In genomic region chr16:1726661-1727502, GRCh38 we compare ENCODE assay signal across 31 cellular contexts. TPM values are rescaled to one million over a fixed set of nuclear protein-coding genes. Genes with fewer than 3 reads are reported as not detected.
A peak's percentile ranks its signal among the peaks of the same experiment; 100 is the strongest.
DNase-seq lines count a peak whose midpoint lies in the region; ATAC-seq, FAIRE-seq and TF ChIP-seq lines count a peak whose summit lies in the region.
"Had no signal": no experiment of that assay in that cellular context is flagged by ENCODE, and none has a peak within 500 bp of the region (broad histone marks: within the 10 kb centered on the region; RNA-seq: fewer than 3 reads in every experiment).

No MANE protein-coding gene starts in this region.

- TF ChIP-seq RAD21 in K562 (CRISPR knock-in tag; conservative IDR thresholded peaks at IDR 0.05 in 1 of 2, IDR thresholded peaks at IDR 0.05 in 1 of 2): no peak

- H3K79me2 ChIP-seq in K562 (ENCODE audit: control insufficient read depth, insufficient read depth, low read length): peaks cover 21% of the 10 kb centered on the region

- BruUV-seq in K562 (replicated peaks; lab: Mats Ljungman, UMichigan): no TSS peak

- no peak overlapping the region for H2AFZ ChIP-seq in K562 (ENCODE audit: low read depth, low read length)

- H3K4me1 ChIP-seq in CD4-positive, alpha-beta memory T cell (ENCODE audit: insufficient read depth, low read length): peaks cover 23% of the 10 kb centered on the region
- H3K4me1 ChIP-seq in K562 (replicated peaks in 1 of 2; ENCODE audit: control insufficient read depth in 2 of 2, insufficient read depth in 2 of 2, low read length in 2 of 2): peaks cover 9 to 18% of the 10 kb centered on the region in 2 experiments; a peak in 3 of 5 replicates

- H3K36me3 Mint-ChIP-seq in activated CD8-positive, alpha-beta T cell treated with anti-CD3 and anti-CD28 coated beads, Interleukin-2, amount 10 ng/mL, durations not matched to agents 7 days and 5 days (ENCODE audit: low read depth): peaks cover 12% of the 10 kb centered on the region
- peaks cover 7% of the 10 kb centered on the region for H3K36me3 Mint-ChIP-seq in activated CD8-positive, alpha-beta T cell treated with anti-CD3 and anti-CD28 coated beads for 36 hours (ENCODE audit: low read depth)
- peaks cover 11 to 39% of the 10 kb centered on the region in 2 donors for H3K36me3 Mint-ChIP-seq in CD4-positive, alpha-beta memory T cell
- H3K36me3 Mint-ChIP-seq in naive thymus-derived CD8-positive, alpha-beta T cell: peaks cover 0 to 40% (median 5%) of the 10 kb centered on the region in 3 donors

- no peaks in the 10 kb centered on the region for H3K9me1 ChIP-seq in K562 (ENCODE audit: control insufficient read depth, insufficient read depth, low read length)

- no peaks in the 10 kb centered on the region for H3K9me3 Mint-ChIP-seq in activated CD8-positive, alpha-beta T cell treated with anti-CD3 and anti-CD28 coated beads, Interleukin-2, amount 10 ng/mL, durations not matched to agents 7 days and 5 days (ENCODE audit: insufficient read depth)
- no peaks in the 10 kb centered on the region for H3K9me3 Mint-ChIP-seq in activated CD8-positive, alpha-beta T cell treated with anti-CD3 and anti-CD28 coated beads for 36 hours
- H3K9me3 Mint-ChIP-seq in CD4-positive, alpha-beta memory T cell: no peaks in the 10 kb centered on the region
- no peaks in the 10 kb centered on the region for H3K9me3 Mint-ChIP-seq in naive thymus-derived CD8-positive, alpha-beta T cell
- H3K9me3 Mint-ChIP-seq: CD8-positive, alpha-beta memory T cell had no signal

- no peak for TF ChIP-seq CTCF in activated CD8-positive, alpha-beta T cell treated with anti-CD3 and anti-CD28 coated beads for 36 hours (IDR thresholded peaks at IDR 0.05)
- no peak for TF ChIP-seq CTCF in K562 (IDR thresholded peaks at IDR 0.05 in 2 of 3, conservative IDR thresholded peaks at IDR 0.05 in 1 of 3; ENCODE audit: insufficient read depth in 2 of 3, low read depth in 1 of 3, low read length in 3 of 3)

- no peak for FAIRE-seq in K562 (lab: Jason Lieb, UNC)
- FAIRE-seq: frontal cortex, RCC 7860 had no signal

- TF ChIP-seq EP300 in K562 (IDR thresholded peaks at IDR 0.05; ENCODE audit: low read length): no peak

- ATAC-seq in activated CD8-positive, alpha-beta T cell treated with anti-CD3 and anti-CD28 coated beads, Interleukin-2, amount 10 ng/mL, durations not matched to agents 7 days and 5 days: no peak
- ATAC-seq in activated CD8-positive, alpha-beta T cell treated with anti-CD3 and anti-CD28 coated beads for 36 hours: no peak
- ATAC-seq in K562 (no peak), GM19395 (IDR thresholded peaks at IDR 0.05; ENCODE audit: unreplicated experiment) (no peak)
- ATAC-seq in naive thymus-derived CD8-positive, alpha-beta T cell: no peak

- H3K4me2 ChIP-seq in K562 (ENCODE audit: insufficient read depth, low read length): no peak overlapping the region
- H3K4me2 ChIP-seq: KMS-11 had no signal

- CTCF ChIA-PET in activated CD8-positive, alpha-beta T cell treated with anti-CD3 and anti-CD28 coated beads, Interleukin-2, amount 10 ng/mL, durations not matched to agents 7 days and 5 days (lab: Charles Lee): no interaction called here
- CTCF ChIA-PET in activated CD8-positive, alpha-beta T cell treated with anti-CD3 and anti-CD28 coated beads for 36 hours (lab: Charles Lee): no interaction called here
- CTCF ChIA-PET in CD4-positive, alpha-beta memory T cell (lab: Charles Lee; ENCODE audit: partially characterized antibody): no interaction called here
- CTCF ChIA-PET in K562 (lab: Yijun Ruan, JAX; ENCODE audit: low intra/inter-chr PET ratio): no interaction called here

- H3K27ac ChIP-seq in CD4-positive, alpha-beta memory T cell (ENCODE audit: low read depth, low read length): no peak overlapping the region
- no peak overlapping the region for H3K27ac ChIP-seq in K562 (ENCODE audit: extremely low read depth, low read depth, low read length)
- H3K27ac ChIP-seq: cardiac muscle cell, colonic mucosa, esophagus muscularis mucosa, KMS-11, neutrophil, SJCRH30, stomach, tibial artery had no signal

- TF ChIP-seq POLR2A in K562 (conservative IDR thresholded peaks at IDR 0.05): no peak

- no peaks in the 10 kb centered on the region for H3K27me3 ChIP-seq in CD4-positive, alpha-beta memory T cell (ENCODE audit: insufficient read depth, low read length)
- H3K27me3 ChIP-seq in K562 (ENCODE audit: control insufficient read depth in 2 of 2, insufficient read depth in 2 of 2, low read length in 2 of 2): no peaks in the 10 kb centered on the region
- H3K27me3 ChIP-seq: cardiac muscle cell, colonic mucosa, esophagus muscularis mucosa, neutrophil, SJCRH30, stomach, tibial artery had no signal

- DNase-seq in activated CD8-positive, alpha-beta T cell treated with anti-CD3 and anti-CD28 coated beads, Interleukin-2, amount 10 ng/mL, durations not matched to agents 7 days and 5 days: no peak
- DNase-seq in activated CD8-positive, alpha-beta T cell treated with anti-CD3 and anti-CD28 coated beads for 36 hours: no peak
- DNase-seq in CD4-positive, alpha-beta memory T cell: no peak
- DNase-seq in K562 (ENCODE audit: extremely low read depth in 1 of 4, low spot score in 3 of 4) (no peak), HuH-7 (ENCODE audit: low spot score) (no peak)
- no peak for DNase-seq in naive thymus-derived CD8-positive, alpha-beta T cell
- no peak for DNase-seq in activated CD8-positive, alpha-beta memory T cell treated with anti-CD3 and anti-CD28 coated beads, Interleukin-2, amount 50 U/mL, for 48 hours
- DNase-seq: 8988T; activated CD4-positive, alpha-beta T cell treated with anti-CD3 and anti-CD28 coated beads, Interleukin-2, amount 50 U/mL, for 4 hours; activated effector memory CD4-positive, alpha-beta T cell treated with anti-CD3 and anti-CD28 coated beads, Interleukin-2, amount 50 U/mL, for 16 hours; anterior cingulate cortex; CD8-positive, alpha-beta memory T cell; colonic mucosa; DMS 273 treated with DMSO at 0.1 percent for 48 hours; effector memory CD4-positive, alpha-beta T cell; EL; MM.1S; NCI-H1417; NCI-H345; NCI-H774; SJCRH30; stomach; tibial artery had no signal

- H3K9me3 ChIP-seq in CD4-positive, alpha-beta memory T cell (ENCODE audit: control insufficient read depth in 1 of 2, low read length in 2 of 2): no peaks in the 10 kb centered on the region
- H3K9me3 ChIP-seq in K562 (replicated peaks; ENCODE audit: control insufficient read depth, insufficient read depth, low read depth, low read length): no peaks in the 10 kb centered on the region
- H3K9me3 ChIP-seq: colonic mucosa, esophagus muscularis mucosa, neutrophil, SJCRH30, stomach, tibial artery had no signal

- no peaks in the 10 kb centered on the region for H3K27me3 Mint-ChIP-seq in activated CD8-positive, alpha-beta T cell treated with anti-CD3 and anti-CD28 coated beads, Interleukin-2, amount 10 ng/mL, durations not matched to agents 7 days and 5 days (ENCODE audit: low read depth)
- no peaks in the 10 kb centered on the region for H3K27me3 Mint-ChIP-seq in activated CD8-positive, alpha-beta T cell treated with anti-CD3 and anti-CD28 coated beads for 36 hours
- H3K27me3 Mint-ChIP-seq in CD4-positive, alpha-beta memory T cell: no peaks in the 10 kb centered on the region
- H3K27me3 Mint-ChIP-seq in naive thymus-derived CD8-positive, alpha-beta T cell: no peaks in the 10 kb centered on the region
- H3K27me3 Mint-ChIP-seq: CD8-positive, alpha-beta memory T cell had no signal

- H3K36me3 ChIP-seq in CD4-positive, alpha-beta memory T cell (ENCODE audit: insufficient read depth, low read length): peaks cover 30% of the 10 kb centered on the region
- peaks cover 47% of the 10 kb centered on the region; the same call in 2 of the 3 replicates for H3K36me3 ChIP-seq in K562 (ENCODE audit: control insufficient read depth, insufficient read depth, low read length)

- POLR2A ChIA-PET in activated CD8-positive, alpha-beta T cell treated with anti-CD3 and anti-CD28 coated beads, Interleukin-2, amount 10 ng/mL, durations not matched to agents 7 days and 5 days (lab: Charles Lee): no interaction called here
- POLR2A ChIA-PET in activated CD8-positive, alpha-beta T cell treated with anti-CD3 and anti-CD28 coated beads for 36 hours (lab: Charles Lee): interaction anchor here (0.7 kb wide), 1 partner anchor 42 kb away, joined by 3 read pairs; no protein-coding TSS in a partner anchor
- POLR2A ChIA-PET in CD4-positive, alpha-beta memory T cell (lab: Charles Lee; ENCODE audit: partially characterized antibody): interaction anchor here (1.1 kb wide), 1 partner anchor 21 kb away, joined by 3 read pairs; the partner anchor contains the start of gene MAPK8IP3
- POLR2A ChIA-PET in K562 (lab: Yijun Ruan, JAX): interaction anchor here (0.6 kb wide), 1 partner anchor 73 kb away, joined by 3 read pairs; no protein-coding TSS in a partner anchor
- POLR2A ChIA-PET in naive thymus-derived CD8-positive, alpha-beta T cell (lab: Charles Lee): interaction anchor here (0.5 kb wide), 1 partner anchor 213 kb away, joined by 4 read pairs; no protein-coding TSS in a partner anchor

- intact Hi-C loops in activated CD8-positive, alpha-beta T cell treated with anti-CD3 and anti-CD28 coated beads for 36 hours (cut with micrococcal nuclease): no loop called here
- intact Hi-C loops in CD4-positive, alpha-beta memory T cell (cut with micrococcal nuclease): no loop called here
- intact Hi-C loops in K562 (cut with micrococcal nuclease): no loop called here

- H4K20me1 ChIP-seq in K562 (replicated peaks; ENCODE audit: control insufficient read depth, insufficient read depth, low read length): no peaks in the 10 kb centered on the region; the same call in 1 of the 2 replicates

- no peak overlapping the region for H3K4me3 ChIP-seq in CD4-positive, alpha-beta memory T cell (ENCODE audit: low read length in 2 of 2)
- no peak overlapping the region for H3K4me3 ChIP-seq in K562
- H3K4me3 ChIP-seq: cardiac muscle cell, colonic mucosa, esophagus muscularis mucosa, lung, SJCRH30, stomach, tibial artery had no signal

- H3K4me3 Mint-ChIP-seq in activated CD8-positive, alpha-beta T cell treated with anti-CD3 and anti-CD28 coated beads, Interleukin-2, amount 10 ng/mL, durations not matched to agents 7 days and 5 days: no peak overlapping the region
- no peak overlapping the region for H3K4me3 Mint-ChIP-seq in activated CD8-positive, alpha-beta T cell treated with anti-CD3 and anti-CD28 coated beads for 36 hours
- H3K4me3 Mint-ChIP-seq in CD4-positive, alpha-beta memory T cell: peak overlapping the region in 1 of 8 donors; percentile 39
- H3K4me3 Mint-ChIP-seq in naive thymus-derived CD8-positive, alpha-beta T cell: no peak overlapping the region
- H3K4me3 Mint-ChIP-seq: CD8-positive, alpha-beta memory T cell had no signal

- in situ Hi-C loops in K562 (cut with MboI): no loop called here

- peaks cover 18% of the 10 kb centered on the region for H3K4me1 Mint-ChIP-seq in activated CD8-positive, alpha-beta T cell treated with anti-CD3 and anti-CD28 coated beads, Interleukin-2, amount 10 ng/mL, durations not matched to agents 7 days and 5 days (ENCODE audit: low read depth)
- H3K4me1 Mint-ChIP-seq in activated CD8-positive, alpha-beta T cell treated with anti-CD3 and anti-CD28 coated beads for 36 hours (ENCODE audit: low read depth): peaks cover 14% of the 10 kb centered on the region
- H3K4me1 Mint-ChIP-seq in CD4-positive, alpha-beta memory T cell: peaks cover 18 to 21% (median 19%) of the 10 kb centered on the region in 4 donors
- H3K4me1 Mint-ChIP-seq in naive thymus-derived CD8-positive, alpha-beta T cell: peaks cover 15 to 31% (median 24%) of the 10 kb centered on the region in 4 donors

- WGBS in K562 (ENCODE audit: insufficient coverage, low coverage, missing lambda C conversion rate): 95% methylated on average over 29 of the region's 32 CpGs

- H3K9ac ChIP-seq in K562 (ENCODE audit: insufficient read depth in 1 of 2, low read depth in 2 of 2, low read length in 2 of 2): peak overlapping the region in 1 of 2 experiments; percentile 37; a peak in 1 of 4 replicates
- H3K9ac ChIP-seq: KMS-11 had no signal

- H3K27ac Mint-ChIP-seq in activated CD8-positive, alpha-beta T cell treated with anti-CD3 and anti-CD28 coated beads, Interleukin-2, amount 10 ng/mL, durations not matched to agents 7 days and 5 days: peak overlapping the region; percentile 3
- H3K27ac Mint-ChIP-seq in activated CD8-positive, alpha-beta T cell treated with anti-CD3 and anti-CD28 coated beads for 36 hours: no peak overlapping the region
- H3K27ac Mint-ChIP-seq in CD4-positive, alpha-beta memory T cell: peak overlapping the region in 5 of 7 donors; percentile 30 to 71 (median 42)
- H3K27ac Mint-ChIP-seq in naive thymus-derived CD8-positive, alpha-beta T cell: peak overlapping the region in 7 of 10 donors; percentile 18 to 80 (median 61)

RNA-seq across cellular contexts. Expression of gene MAPK8IP3, which starts 20.9 kb away (rescaled TPM):
- total RNA-seq in activated CD8-positive, alpha-beta T cell treated with anti-CD3 and anti-CD28 coated beads, Interleukin-2, amount 10 ng/mL, durations not matched to agents 7 days and 5 days: 10 to 100 TPM; 75.9 to 82.7 TPM
- 10 to 100 TPM; 58.4 to 65.1 TPM for total RNA-seq in activated CD8-positive, alpha-beta T cell treated with anti-CD3 and anti-CD28 coated beads for 36 hours
- total RNA-seq in CD4-positive, alpha-beta memory T cell: 100 to 1,000 TPM; 238 to 248 TPM
- polyA plus RNA-seq in CD4-positive, alpha-beta memory T cell: 1 to 10 TPM in 1 of 2 donors, under 1 TPM in 1; 0.86 to 4.6 TPM
- 161 and 386 TPM in 2 replicates for total RNA-seq in K562 (2011; cell fraction: chromatin; rRNA removed; ENCODE audit: low replicate concordance)
- 222 and 236 TPM in 2 replicates for total RNA-seq in K562 (2011; cell fraction: nucleolus; rRNA removed)
- total RNA-seq in K562 (2011; cell fraction: nucleoplasm; rRNA removed): 131 and 140 TPM in 2 replicates
- total RNA-seq in K562 (2014; rRNA removed): 28.9 and 37.1 TPM in 2 replicates
- 4.6 and 7.1 TPM in 2 replicates for total RNA-seq in K562 (2014; rRNA removed; fragmentation: Illumina TruSeq; extraction: Trizol)
- total RNA-seq in K562 (2015; rRNA removed; fragmentation: Illumina TruSeq; extraction: Trizol): 18.6 and 19.6 TPM in 2 replicates
- total RNA-seq in K562 (2021): 43.7 and 54.8 TPM in 2 replicates
- 16.7 and 24.4 TPM in 2 replicates for polyA plus RNA-seq in K562 (2011; rRNA removed)
- polyA plus RNA-seq in K562 (2011; cell fraction: cytosol; rRNA removed): 10.9 and 17.7 TPM in 2 replicates
- 204 and 313 TPM in 2 replicates for polyA plus RNA-seq in K562 (2011; cell fraction: nucleus; rRNA removed)
- polyA plus RNA-seq in K562 (2012): 41.6 and 50.3 TPM in 2 replicates
- polyA plus RNA-seq in K562 (2014; fragmentation: Illumina TruSeq; extraction: Trizol): 16.7 and 26.0 TPM in 2 replicates
- polyA plus RNA-seq in K562 (2014; fragmentation: Nextera tagmentation; extraction: Ambion mirVana): under 1 TPM; 0.17 to 0.21 TPM
- 58.7 and 70.8 TPM in 2 replicates for polyA plus RNA-seq in K562 (2014; rRNA removed)
- polyA minus RNA-seq in K562 (2011; rRNA and poly(A)+ RNA removed): 11.8 and 17.2 TPM in 2 replicates
- polyA minus RNA-seq in K562 (2011; cell fraction: cytosol; rRNA and poly(A)+ RNA removed): 7.3 and 8.9 TPM in 2 replicates
- 78.5 and 87.3 TPM in 2 replicates for polyA minus RNA-seq in K562 (2011; cell fraction: nucleus; rRNA and poly(A)+ RNA removed)
- total RNA-seq in naive thymus-derived CD8-positive, alpha-beta T cell: 100 to 1,000 TPM; 315 to 342 TPM
- polyA plus RNA-seq in naive thymus-derived CD8-positive, alpha-beta T cell: 1 to 10 TPM in 2 of 3 donors, under 1 TPM in 1; 0.87 to 2.8 (median 2.5) TPM

RNA-seq across cellular contexts. Expression of gene NME3, which starts 44.5 kb away (rescaled TPM):
- total RNA-seq in activated CD8-positive, alpha-beta T cell treated with anti-CD3 and anti-CD28 coated beads, Interleukin-2, amount 10 ng/mL, durations not matched to agents 7 days and 5 days: 10 to 100 TPM; 41.3 to 41.4 TPM
- total RNA-seq in activated CD8-positive, alpha-beta T cell treated with anti-CD3 and anti-CD28 coated beads for 36 hours: 10 to 100 TPM; 37.8 to 39.6 TPM
- total RNA-seq in CD4-positive, alpha-beta memory T cell: 10 to 100 TPM; 84.2 to 88.6 TPM
- polyA plus RNA-seq in CD4-positive, alpha-beta memory T cell: 10 to 100 TPM; 64.1 to 70.4 TPM
- total RNA-seq in K562 (2011; cell fraction: chromatin; rRNA removed; ENCODE audit: low replicate concordance): 4.5 and 43.9 TPM in 2 replicates
- total RNA-seq in K562 (2011; cell fraction: nucleolus; rRNA removed): 90.4 and 94.7 TPM in 2 replicates
- total RNA-seq in K562 (2011; cell fraction: nucleoplasm; rRNA removed): 25.3 and 29.3 TPM in 2 replicates
- total RNA-seq in K562 (2014; rRNA removed) (65.5 and 75.6 TPM in 2 replicates), K562 (2014; rRNA removed; fragmentation: Illumina TruSeq; extraction: Trizol) (0.32 and 1.1 TPM in 2 replicates), K562 (2015; rRNA removed; fragmentation: Illumina TruSeq; extraction: Trizol) (11.5 and 15.2 TPM in 2 replicates), K562 (2021) (57.9 and 66.6 TPM in 2 replicates)
- polyA plus RNA-seq in K562 (2011; rRNA removed) (13.9 and 20.3 TPM in 2 replicates), K562 (2014; fragmentation: Illumina TruSeq; extraction: Trizol) (1.1 and 11.5 TPM in 2 replicates), K562 (2014; fragmentation: Nextera tagmentation; extraction: Ambion mirVana) (1 to 10 TPM in 1 of 2 experiments, under 1 TPM in 1; 0.68 to 4.2 TPM), K562 (2014; rRNA removed) (70.3 and 76.3 TPM in 2 replicates)
- polyA plus RNA-seq in K562 (2011; cell fraction: cytosol; rRNA removed): 30.9 and 115 TPM in 2 replicates
- polyA plus RNA-seq in K562 (2011; cell fraction: nucleus; rRNA removed): 128 and 208 TPM in 2 replicates
- polyA plus RNA-seq in K562 (2012): 44.6 and 58.7 TPM in 2 replicates
- polyA minus RNA-seq in K562 (2011; rRNA and poly(A)+ RNA removed): 0.96 and 1.3 TPM in 2 replicates
- 9.6 and 11.4 TPM in 2 replicates for polyA minus RNA-seq in K562 (2011; cell fraction: cytosol; rRNA and poly(A)+ RNA removed)
- polyA minus RNA-seq in K562 (2011; cell fraction: nucleus; rRNA and poly(A)+ RNA removed): 26.0 and 31.0 TPM in 2 replicates
- total RNA-seq in naive thymus-derived CD8-positive, alpha-beta T cell: 10 to 100 TPM; 70.6 to 79.9 TPM
- 10 to 100 TPM; 60.0 to 84.2 (median 62.9) TPM for polyA plus RNA-seq in naive thymus-derived CD8-positive, alpha-beta T cell

RNA-seq across cellular contexts. Expression of gene EME2, which starts 45.7 kb away (rescaled TPM):
- total RNA-seq in activated CD8-positive, alpha-beta T cell treated with anti-CD3 and anti-CD28 coated beads, Interleukin-2, amount 10 ng/mL, durations not matched to agents 7 days and 5 days: 10 to 100 TPM; 31.8 to 32.0 TPM
- total RNA-seq in activated CD8-positive, alpha-beta T cell treated with anti-CD3 and anti-CD28 coated beads for 36 hours: 10 to 100 TPM; 15.5 to 15.6 TPM
- total RNA-seq in CD4-positive, alpha-beta memory T cell: 10 to 100 TPM; 32.9 to 33.1 TPM
- 1 to 10 TPM in 1 of 2 donors, under 1 TPM in 1; 0.30 to 1.5 TPM for polyA plus RNA-seq in CD4-positive, alpha-beta memory T cell
- total RNA-seq in K562 (2011; cell fraction: chromatin; rRNA removed; ENCODE audit: low replicate concordance): 24.0 and 77.3 TPM in 2 replicates
- total RNA-seq in K562 (2011; cell fraction: nucleolus; rRNA removed): 56.5 and 58.8 TPM in 2 replicates
- 26.8 and 26.9 TPM in 2 replicates for total RNA-seq in K562 (2011; cell fraction: nucleoplasm; rRNA removed)
- 10.6 and 14.7 TPM in 2 replicates for total RNA-seq in K562 (2014; rRNA removed)
- total RNA-seq in K562 (2014; rRNA removed; fragmentation: Illumina TruSeq; extraction: Trizol): 1.1 and 1.6 TPM in 2 replicates
- 5.4 and 6.9 TPM in 2 replicates for total RNA-seq in K562 (2015; rRNA removed; fragmentation: Illumina TruSeq; extraction: Trizol)
- 19.9 and 20.5 TPM in 2 replicates for total RNA-seq in K562 (2021)
- 3.3 and 6.2 TPM in 2 replicates for polyA plus RNA-seq in K562 (2011; rRNA removed)
- 3.2 and 8.1 TPM in 2 replicates for polyA plus RNA-seq in K562 (2011; cell fraction: cytosol; rRNA removed)
- 46.3 and 81.6 TPM in 2 replicates for polyA plus RNA-seq in K562 (2011; cell fraction: nucleus; rRNA removed)
- 7.6 and 8.4 TPM in 2 replicates for polyA plus RNA-seq in K562 (2012)
- 3.5 and 5.3 TPM in 2 replicates for polyA plus RNA-seq in K562 (2014; fragmentation: Illumina TruSeq; extraction: Trizol)
- under 1 TPM; 0.35 to 0.42 TPM for polyA plus RNA-seq in K562 (2014; fragmentation: Nextera tagmentation; extraction: Ambion mirVana)
- 17.3 and 19.8 TPM in 2 replicates for polyA plus RNA-seq in K562 (2014; rRNA removed)
- 1.7 and 2.1 TPM in 2 replicates for polyA minus RNA-seq in K562 (2011; rRNA and poly(A)+ RNA removed)
- 4.7 and 5.0 TPM in 2 replicates for polyA minus RNA-seq in K562 (2011; cell fraction: cytosol; rRNA and poly(A)+ RNA removed)
- polyA minus RNA-seq in K562 (2011; cell fraction: nucleus; rRNA and poly(A)+ RNA removed): 20.8 and 22.9 TPM in 2 replicates
- 10 to 100 TPM; 28.4 to 31.5 TPM for total RNA-seq in naive thymus-derived CD8-positive, alpha-beta T cell
- polyA plus RNA-seq in naive thymus-derived CD8-positive, alpha-beta T cell: 1 to 10 TPM in 2 of 3 donors, under 1 TPM in 1; 0.35 to 1.6 (median 1.1) TPM

RNA-seq across cellular contexts. Expression of gene MRPS34, which starts 46.1 kb away (rescaled TPM):
- total RNA-seq in activated CD8-positive, alpha-beta T cell treated with anti-CD3 and anti-CD28 coated beads, Interleukin-2, amount 10 ng/mL, durations not matched to agents 7 days and 5 days: 100 to 1,000 TPM; 126 to 135 TPM
- 100 to 1,000 TPM; 175 to 193 TPM for total RNA-seq in activated CD8-positive, alpha-beta T cell treated with anti-CD3 and anti-CD28 coated beads for 36 hours
- total RNA-seq in CD4-positive, alpha-beta memory T cell: 10 to 100 TPM; 57.6 to 67.3 TPM
- 100 to 1,000 TPM; 138 to 151 TPM for polyA plus RNA-seq in CD4-positive, alpha-beta memory T cell
- total RNA-seq in K562 (2011; cell fraction: chromatin; rRNA removed; ENCODE audit: low replicate concordance): 21.2 and 69.4 TPM in 2 replicates
- total RNA-seq in K562 (2011; cell fraction: nucleolus; rRNA removed): 82.5 and 101 TPM in 2 replicates
- total RNA-seq in K562 (2011; cell fraction: nucleoplasm; rRNA removed): 42.6 and 57.2 TPM in 2 replicates
- 334 and 370 TPM in 2 replicates for total RNA-seq in K562 (2014; rRNA removed)
- 70.9 and 92.7 TPM in 2 replicates for total RNA-seq in K562 (2014; rRNA removed; fragmentation: Illumina TruSeq; extraction: Trizol)
- total RNA-seq in K562 (2015; rRNA removed; fragmentation: Illumina TruSeq; extraction: Trizol): 188 and 213 TPM in 2 replicates
- total RNA-seq in K562 (2021): 230 and 244 TPM in 2 replicates
- polyA plus RNA-seq in K562 (2011; rRNA removed): 92.8 and 97.8 TPM in 2 replicates
- polyA plus RNA-seq in K562 (2011; cell fraction: cytosol; rRNA removed): 104 and 232 TPM in 2 replicates
- 111 and 142 TPM in 2 replicates for polyA plus RNA-seq in K562 (2011; cell fraction: nucleus; rRNA removed)
- 116 and 130 TPM in 2 replicates for polyA plus RNA-seq in K562 (2012)
- polyA plus RNA-seq in K562 (2014; fragmentation: Illumina TruSeq; extraction: Trizol): 70.4 and 139 TPM in 2 replicates
- 10 to 100 TPM in 1 of 2 experiments, 1 to 10 TPM in 1; 5.2 to 10.9 TPM for polyA plus RNA-seq in K562 (2014; fragmentation: Nextera tagmentation; extraction: Ambion mirVana)
- 252 and 261 TPM in 2 replicates for polyA plus RNA-seq in K562 (2014; rRNA removed)
- polyA minus RNA-seq in K562 (2011; rRNA and poly(A)+ RNA removed): 34.1 and 34.5 TPM in 2 replicates
- polyA minus RNA-seq in K562 (2011; cell fraction: cytosol; rRNA and poly(A)+ RNA removed): 54.0 and 82.0 TPM in 2 replicates
- 29.9 and 37.0 TPM in 2 replicates for polyA minus RNA-seq in K562 (2011; cell fraction: nucleus; rRNA and poly(A)+ RNA removed)
- 10 to 100 TPM; 53.1 to 55.9 TPM for total RNA-seq in naive thymus-derived CD8-positive, alpha-beta T cell
- polyA plus RNA-seq in naive thymus-derived CD8-positive, alpha-beta T cell: 100 to 1,000 TPM; 113 to 145 (median 133) TPM

RNA-seq across cellular contexts. Expression of gene JPT2, which starts 48.8 kb away (rescaled TPM):
- total RNA-seq in activated CD8-positive, alpha-beta T cell treated with anti-CD3 and anti-CD28 coated beads, Interleukin-2, amount 10 ng/mL, durations not matched to agents 7 days and 5 days: 10 to 100 TPM; 56.1 to 61.7 TPM
- 10 to 100 TPM; 61.5 to 62.2 TPM for total RNA-seq in activated CD8-positive, alpha-beta T cell treated with anti-CD3 and anti-CD28 coated beads for 36 hours
- total RNA-seq in CD4-positive, alpha-beta memory T cell: 10 to 100 TPM; 38.1 to 43.1 TPM
- polyA plus RNA-seq in CD4-positive, alpha-beta memory T cell: 10 to 100 TPM in 1 of 2 donors, 1 to 10 TPM in 1; 4.8 to 10.7 TPM
- total RNA-seq in K562 (2011; cell fraction: chromatin; rRNA removed; ENCODE audit: low replicate concordance): 93.6 and 97.5 TPM in 2 replicates
- 70.0 and 73.9 TPM in 2 replicates for total RNA-seq in K562 (2011; cell fraction: nucleolus; rRNA removed)
- total RNA-seq in K562 (2011; cell fraction: nucleoplasm; rRNA removed): 92.1 and 109 TPM in 2 replicates
- total RNA-seq in K562 (2014; rRNA removed) (89.2 and 116 TPM in 2 replicates), K562 (2014; rRNA removed; fragmentation: Illumina TruSeq; extraction: Trizol) (83.5 and 92.6 TPM in 2 replicates), K562 (2015; rRNA removed; fragmentation: Illumina TruSeq; extraction: Trizol) (80.2 and 88.6 TPM in 2 replicates), K562 (2021) (121 and 133 TPM in 2 replicates)
- polyA plus RNA-seq in K562 (2011; rRNA removed) (106 and 112 TPM in 2 replicates), K562 (2014; fragmentation: Illumina TruSeq; extraction: Trizol) (133 and 134 TPM in 2 replicates), K562 (2014; fragmentation: Nextera tagmentation; extraction: Ambion mirVana) (10 to 100 TPM; 25.5 TPM), K562 (2014; rRNA removed) (108 and 117 TPM in 2 replicates)
- 57.8 and 66.9 TPM in 2 replicates for polyA plus RNA-seq in K562 (2011; cell fraction: cytosol; rRNA removed)
- 68.5 and 76.2 TPM in 2 replicates for polyA plus RNA-seq in K562 (2011; cell fraction: nucleus; rRNA removed)
- polyA plus RNA-seq in K562 (2012): 74.8 and 115 TPM in 2 replicates
- 67.8 and 69.9 TPM in 2 replicates for polyA minus RNA-seq in K562 (2011; rRNA and poly(A)+ RNA removed)
- polyA minus RNA-seq in K562 (2011; cell fraction: cytosol; rRNA and poly(A)+ RNA removed): 42.4 and 45.0 TPM in 2 replicates
- 19.5 and 31.4 TPM in 2 replicates for polyA minus RNA-seq in K562 (2011; cell fraction: nucleus; rRNA and poly(A)+ RNA removed)
- 10 to 100 TPM; 28.0 to 36.2 TPM for total RNA-seq in naive thymus-derived CD8-positive, alpha-beta T cell
- 10 to 100 TPM in 1 of 3 donors, 1 to 10 TPM in 2; 9.1 to 10.3 (median 9.8) TPM for polyA plus RNA-seq in naive thymus-derived CD8-positive, alpha-beta T cell
